Comparison of ENCODE assay signal across 9 cellular contexts in genomic region chr22:46661221-46661851, GRCh38. TPM values are rescaled to one million over a fixed set of nuclear protein-coding genes. Genes with fewer than 3 reads are reported as not detected.
DNase-seq lines count a peak whose midpoint lies in the region; ATAC-seq and TF ChIP-seq lines count a peak whose summit lies in the region.
"Had no signal": no experiment of that assay in that cellular context is flagged by ENCODE, and none has a peak within 500 bp of the region (broad histone marks: within the 10 kb centered on the region; RNA-seq: fewer than 3 reads in every experiment).

No MANE protein-coding gene starts in this region.

- H3K27me3 ChIP-seq in GM23338 (ENCODE audit: insufficient read depth): no peaks in the 10 kb centered on the region
- H3K27me3 ChIP-seq in Peyer's patch: no peaks in the 10 kb centered on the region
- no peaks in the 10 kb centered on the region for H3K27me3 ChIP-seq in naive thymus-derived CD4-positive, alpha-beta T cell (ENCODE audit: control insufficient read depth in 2 of 2, insufficient read depth in 2 of 2, low read length in 2 of 2)
- no peaks in the 10 kb centered on the region for H3K27me3 ChIP-seq in upper lobe of right lung
- H3K27me3 ChIP-seq: upper lobe of left lung had no signal

- CTCF ChIA-PET in naive thymus-derived CD4-positive, alpha-beta T cell (lab: Charles Lee): no interaction called here

- H3K4me3 Mint-ChIP-seq in GM23338: no peak overlapping the region
- H3K4me3 Mint-ChIP-seq in brain: peak overlapping the region in 2 of 5 experiments; percentile 11 to 44
- H3K4me3 Mint-ChIP-seq in naive thymus-derived CD4-positive, alpha-beta T cell: no peak overlapping the region

- H3K27ac ChIP-seq in GM23338 (ENCODE audit: low read depth) (no peak overlapping the region), Peyer's patch (peak overlapping the region in 3 of 4 donors; percentile 69 to 96 (median 87)), upper lobe of right lung (no peak overlapping the region)
- no peak overlapping the region for H3K27ac ChIP-seq in naive thymus-derived CD4-positive, alpha-beta T cell (ENCODE audit: low read depth, low read length)

- H3K27me3 Mint-ChIP-seq in GM23338 (ENCODE audit: insufficient read depth, low read depth, poor library complexity): peaks cover 9% of the 10 kb centered on the region
- H3K27me3 Mint-ChIP-seq in brain: no peaks in the 10 kb centered on the region
- no peaks in the 10 kb centered on the region for H3K27me3 Mint-ChIP-seq in naive thymus-derived CD4-positive, alpha-beta T cell

- H3K9me3 Mint-ChIP-seq in GM23338 (no peaks in the 10 kb centered on the region), brain (no peaks in the 10 kb centered on the region)
- no peaks in the 10 kb centered on the region for H3K9me3 Mint-ChIP-seq in naive thymus-derived CD4-positive, alpha-beta T cell

- ATAC-seq in GM23338 (no peak), upper lobe of right lung (no peak), GM19467 (IDR thresholded peaks at IDR 0.05; ENCODE audit: unreplicated experiment) (no peak)
- peak; percentile 43 for ATAC-seq in naive thymus-derived CD4-positive, alpha-beta T cell

- DNase-seq in GM23338 (ENCODE audit: low spot score) (no peak), Peyer's patch (peak in 1 of 3 donors; percentile 76), upper lobe of right lung (no peak), midbrain (lab: John Stamatoyannopoulos, UW) (no peak), GF-D8 (lab: John Stamatoyannopoulos, UW) (no peak)
- DNase-seq in naive thymus-derived CD4-positive, alpha-beta T cell: no peak

- peaks cover 17% of the 10 kb centered on the region; the same call in 2 of the 3 replicates for H3K4me1 Mint-ChIP-seq in GM23338
- peaks cover 20% of the 10 kb centered on the region for H3K4me1 Mint-ChIP-seq in brain
- peaks cover 12 to 20% (median 13%) of the 10 kb centered on the region in 7 donors for H3K4me1 Mint-ChIP-seq in naive thymus-derived CD4-positive, alpha-beta T cell

- H3K4me3 ChIP-seq in GM23338: no peak overlapping the region
- H3K4me3 ChIP-seq in Peyer's patch: peak overlapping the region in 2 of 4 donors; percentile 8 to 23
- no peak overlapping the region for H3K4me3 ChIP-seq in naive thymus-derived CD4-positive, alpha-beta T cell (ENCODE audit: low read length)
- no peak overlapping the region for H3K4me3 ChIP-seq in upper lobe of right lung
- H3K4me3 ChIP-seq: upper lobe of left lung had no signal

- H3K27ac Mint-ChIP-seq in GM23338: peak overlapping the region; percentile 85; the same call in 1 of the 2 replicates
- H3K27ac Mint-ChIP-seq in brain: peak overlapping the region in 4 of 5 experiments; percentile 73 to 79 (median 74)
- peak overlapping the region in 4 of 9 donors; percentile 56 to 74 (median 67) for H3K27ac Mint-ChIP-seq in naive thymus-derived CD4-positive, alpha-beta T cell

- no peak for TF ChIP-seq CTCF in GM23338 (conservative IDR thresholded peaks at IDR 0.05; ENCODE audit: low read depth in 2 of 2)
- TF ChIP-seq CTCF in Peyer's patch (IDR thresholded peaks at IDR 0.05): no peak
- TF ChIP-seq CTCF in brain (conservative IDR thresholded peaks at IDR 0.05): no peak
- TF ChIP-seq CTCF in upper lobe of right lung (IDR thresholded peaks at IDR 0.05): no peak

- H3K4me2 ChIP-seq in GM23338: no peak overlapping the region

- no peaks in the 10 kb centered on the region for H4K20me1 ChIP-seq in GM23338 (replicated peaks; ENCODE audit: insufficient read depth)

- no peaks in the 10 kb centered on the region for H3K9me2 ChIP-seq in GM23338 (ENCODE audit: insufficient read depth)

- no peaks in the 10 kb centered on the region for H3K4me1 ChIP-seq in GM23338 (ENCODE audit: insufficient read depth)
- H3K4me1 ChIP-seq in Peyer's patch: peaks cover 0 to 22% (median 3%) of the 10 kb centered on the region in 4 donors
- peaks cover 8 to 9% of the 10 kb centered on the region in 2 donors for H3K4me1 ChIP-seq in naive thymus-derived CD4-positive, alpha-beta T cell (ENCODE audit: control insufficient read depth in 2 of 2, insufficient read depth in 2 of 2, low read length in 2 of 2)
- no peaks in the 10 kb centered on the region for H3K4me1 ChIP-seq in upper lobe of right lung

- POLR2A ChIA-PET in naive thymus-derived CD4-positive, alpha-beta T cell (lab: Charles Lee): no interaction called here

- H3K36me3 ChIP-seq in GM23338 (ENCODE audit: insufficient read depth) (no peaks in the 10 kb centered on the region), Peyer's patch (peaks cover 0 to 70% (median 0%) of the 10 kb centered on the region in 3 donors), upper lobe of right lung (peaks cover 23% of the 10 kb centered on the region)
- peaks cover 0 to 13% (median 0%) of the 10 kb centered on the region in 3 experiments for H3K36me3 ChIP-seq in naive thymus-derived CD4-positive, alpha-beta T cell (ENCODE audit: control insufficient read depth in 2 of 3, insufficient read depth in 3 of 3, low read length in 3 of 3)

- no peaks in the 10 kb centered on the region for H3F3A ChIP-seq in GM23338 (replicated peaks; ENCODE audit: low read depth)

- H3K36me3 Mint-ChIP-seq in GM23338 (ENCODE audit: low read depth) (no peaks in the 10 kb centered on the region), brain (peaks cover 10% of the 10 kb centered on the region)
- peaks cover 0 to 4% (median 0%) of the 10 kb centered on the region in 5 donors for H3K36me3 Mint-ChIP-seq in naive thymus-derived CD4-positive, alpha-beta T cell

- intact Hi-C loops in naive thymus-derived CD4-positive, alpha-beta T cell (cut with micrococcal nuclease): no loop called here
- intact Hi-C loops in upper lobe of right lung (cut with DNase I): no loop called here

- TF ChIP-seq POLR2A in Peyer's patch (IDR thresholded peaks at IDR 0.05): peak in 1 of 2 donors; percentile 38

- H2AFZ ChIP-seq in GM23338: no peak overlapping the region

- H3K79me2 ChIP-seq in GM23338 (replicated peaks; ENCODE audit: insufficient read depth): no peaks in the 10 kb centered on the region

- H3K9me3 ChIP-seq in Peyer's patch (no peaks in the 10 kb centered on the region), upper lobe of right lung (no peaks in the 10 kb centered on the region)
- H3K9me3 ChIP-seq in naive thymus-derived CD4-positive, alpha-beta T cell (ENCODE audit: control insufficient read depth in 2 of 3, low read length in 3 of 3): no peaks in the 10 kb centered on the region
- H3K9me3 ChIP-seq: upper lobe of left lung had no signal

TF ChIP-seq in GM23338, 12 proteins besides CTCF, POLR2A, EP300 and RAD21 (continues in another document):
- no peak for TF ChIP-seq POLR2AphosphoS5 (IDR thresholded peaks at IDR 0.05; ENCODE audit: low read depth)
- no peak for TF ChIP-seq EZH2phosphoT487 (IDR thresholded peaks at IDR 0.05; ENCODE audit: unreplicated experiment)
- TF ChIP-seq ZNF331 (CRISPR knock-in tag; IDR thresholded peaks at IDR 0.05; ENCODE audit: low read depth): no peak
- TF ChIP-seq CREB1 (CRISPR knock-in tag; IDR thresholded peaks at IDR 0.05; ENCODE audit: low read depth): no peak
- TF ChIP-seq ETS1 (IDR thresholded peaks at IDR 0.05): no peak
- no peak for TF ChIP-seq EZH2 (IDR thresholded peaks at IDR 0.05; ENCODE audit: low read depth, unreplicated experiment)
- no peak for TF ChIP-seq NANOG (IDR thresholded peaks at IDR 0.05; ENCODE audit: borderline replicate concordance)
- TF ChIP-seq ZNF114 (CRISPR knock-in tag; IDR thresholded peaks at IDR 0.05): no peak
- TF ChIP-seq REST (IDR thresholded peaks at IDR 0.05; ENCODE audit: unreplicated experiment): no peak
- TF ChIP-seq JUNB (IDR thresholded peaks at IDR 0.05; ENCODE audit: unreplicated experiment): no peak

RNA-seq across cellular contexts. Expression of gene GRAMD4, which starts 41.1 kb away (rescaled TPM):
- 19.7 and 81.8 TPM in 2 replicates for total RNA-seq in GM23338 (2014; rRNA removed; shearing (Covaris generic))
- polyA plus RNA-seq in GM23338 (2016; fragmentation: Nextera tagmentation; extraction: Ambion mirVana): 2.7 and 3.1 TPM in 2 replicates
- 100 to 1,000 TPM in 3 of 4 donors, 10 to 100 TPM in 1; 98.2 to 428 (median 422) TPM for total RNA-seq in Peyer's patch
- 12.6 TPM for polyA plus RNA-seq in brain (ENCODE audit: insufficient read depth, low read depth, low replicate concordance)
- 10 to 100 TPM; 13.9 to 48.5 (median 15.6) TPM for total RNA-seq in naive thymus-derived CD4-positive, alpha-beta T cell
- polyA plus RNA-seq in naive thymus-derived CD4-positive, alpha-beta T cell: 1 to 10 TPM; 2.1 to 2.8 TPM
- total RNA-seq in upper lobe of right lung: 71.4 TPM

Comparison
In these comparisons a context has a peak if more than half of its experiments do, and no peak if none do; other contexts are left out.
1. H3K27ac ChIP-seq: peak in Peyer's patch (3 of 4); none in GM23338 (single experiment), naive thymus-derived CD4-positive, alpha-beta T cell (single experiment) and upper lobe of right lung (single experiment).